ENCODE assay signal across 9 cellular contexts in the genomic region with DNA sequence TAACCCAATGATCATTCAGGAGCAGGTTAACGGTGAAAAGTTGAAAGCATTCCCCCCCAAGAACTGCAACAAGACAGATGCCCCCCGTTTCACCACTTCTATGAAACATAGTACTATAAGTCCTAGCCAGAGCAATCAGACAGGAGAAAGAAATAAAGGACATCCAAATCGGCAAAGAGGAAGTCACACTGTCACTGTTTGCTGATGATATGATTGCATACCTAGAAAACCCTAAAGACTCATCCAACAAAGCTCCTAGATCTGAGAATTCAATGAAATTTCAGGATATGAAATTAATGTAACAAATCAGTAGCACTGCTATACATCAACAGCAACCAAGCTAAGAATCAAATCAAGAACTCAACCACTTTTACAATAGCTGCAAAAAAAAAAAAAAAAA. TPM values are rescaled to one million over a fixed set of nuclear protein-coding genes. Genes with fewer than 3 reads are reported as not detected.
"Had no signal": no experiment of that assay in that cellular context is flagged by ENCODE, and none has a peak within 500 bp of the region (broad histone marks: within the 10 kb centered on the region; RNA-seq: fewer than 3 reads in every experiment).

No MANE protein-coding gene starts in this region.

- H3K27ac Mint-ChIP-seq: GM23338, H9 had no signal

- FAIRE-seq: H1, H54, HTR-8/SVneo had no signal

- DNase-seq: H9, HCEC 1CT, IMR-90, KBM-7 had no signal

- ATAC-seq: GM23338 had no signal

- H3K4me3 Mint-ChIP-seq: GM23338, H9 had no signal

- H3K4me3 ChIP-seq: GM23338 had no signal

RNA-seq across cellular contexts. Expression of gene PIWIL3, which starts 32.8 kb away (rescaled TPM):
- total RNA-seq: HT-29, IMR-90 had no signal
